8 cellular contexts compared by ENCODE assay signal in the genomic region with DNA sequence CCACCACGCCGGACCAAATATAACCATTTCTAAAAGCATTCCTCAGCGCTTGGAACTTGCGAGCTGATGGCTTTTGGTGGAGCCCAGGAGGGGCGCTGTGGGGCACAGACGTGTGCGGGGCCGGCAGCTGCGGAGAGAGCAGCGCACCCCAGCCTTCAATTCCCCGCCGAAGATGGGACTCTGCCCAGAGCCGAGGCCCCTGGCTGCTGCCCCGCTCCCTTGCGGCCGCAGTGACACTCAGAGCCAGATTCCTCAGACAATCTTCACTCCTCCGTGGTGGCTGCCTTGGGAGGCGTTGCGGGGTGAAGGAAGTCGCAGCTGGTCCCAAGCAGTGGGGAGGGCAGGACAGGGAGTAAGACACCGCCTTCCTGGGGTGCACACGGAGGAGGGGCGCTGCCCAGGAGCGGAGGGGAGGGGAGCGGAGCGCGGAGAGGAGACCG.
A peak's percentile ranks its signal among the peaks of the same experiment; 100 is the strongest.
DNase-seq lines count a peak whose midpoint lies in the region; ATAC-seq and TF ChIP-seq lines count a peak whose summit lies in the region.

No MANE protein-coding gene starts in this region.

- no peaks in the 10 kb centered on the region; the same call in 1 of the 2 replicates for H3K9me3 Mint-ChIP-seq in HFFc6

- peak; percentile 70 for TF ChIP-seq CTCF in HFFc6 (IDR thresholded peaks at IDR 0.05)

- peak overlapping the region; percentile 82 for H3K4me3 Mint-ChIP-seq in HFFc6

- no peaks in the 10 kb centered on the region for H3K36me3 Mint-ChIP-seq in HFFc6 (ENCODE audit: low read depth)

- peaks cover 22% of the 10 kb centered on the region for H3K4me1 Mint-ChIP-seq in HFFc6 (ENCODE audit: low read depth)

- no peak for ATAC-seq in HG03442 (IDR thresholded peaks at IDR 0.05; ENCODE audit: unreplicated experiment)

- H3K27ac Mint-ChIP-seq in HFFc6 = no peak overlapping the region

- peaks cover 43% of the 10 kb centered on the region for H3K27me3 Mint-ChIP-seq in HFFc6 (ENCODE audit: insufficient read depth)

- DNase-seq in AG20443 (ENCODE audit: low spot score) = peak; percentile 83
- no peak for DNase-seq in HFFc6
- peak; percentile 41 to 48 for DNase-seq in activated CD4-positive, alpha-beta T cell treated with anti-CD3 and anti-CD28 coated beads for 4 hours
- peak; percentile 71 for DNase-seq in dermis blood vessel endothelial cell
- peak; percentile 6 for DNase-seq in kidney glomerular epithelial cell (lab: John Stamatoyannopoulos, UW)
- peak; percentile 16 to 39 for DNase-seq in stimulated activated CD4-positive, alpha-beta T cell treated with anti-CD3 and anti-CD28 coated beads, Interleukin-12 subunit alpha, Interleukin-12 subunit beta, amount 100 ng/mL, for 24 hours (ENCODE audit: low read depth in 2 of 2)
- DNase-seq in NCI-H146 treated with DMSO at 0.1 percent for 48 hours (lab: John Stamatoyannopoulos, UW; ENCODE audit: unreplicated experiment) = no peak

Comparison
In these comparisons a context has a peak if more than half of its experiments do, and no peak if none do; other contexts are left out.
1. DNase-seq: peak in AG20443 (single experiment), activated CD4-positive, alpha-beta T cell treated with anti-CD3 and anti-CD28 coated beads for 4 hours (2 of 2), dermis blood vessel endothelial cell (single experiment), kidney glomerular epithelial cell (single experiment) and stimulated activated CD4-positive, alpha-beta T cell treated with anti-CD3 and anti-CD28 coated beads, Interleukin-12 subunit alpha, Interleukin-12 subunit beta, amount 100 ng/mL, for 24 hours (2 of 2); none in HFFc6 (single experiment) and NCI-H146 treated with DMSO at 0.1 percent for 48 hours (single experiment).